8 cellular contexts compared by ENCODE assay signal in genomic region chr1:243101551-243102050, GRCh38.
DNase-seq lines count a peak whose midpoint lies in the region; ATAC-seq, FAIRE-seq and TF ChIP-seq lines count a peak whose summit lies in the region.
"Not testable (repeated sequence)": the region's sequence is repeated elsewhere in the genome, so short reads cannot be mapped to it uniquely, and the experiment has no call there.

No MANE protein-coding gene starts in this region.

- H2AFZ ChIP-seq in PC-9 (peak overlapping the region; percentile 68), keratinocyte (ENCODE audit: control insufficient read depth, low read length) (peak overlapping the region; percentile 58)

- H3F3A ChIP-seq in PC-9 (ENCODE audit: insufficient read depth, low read depth) = not testable (repeated sequence)

- not testable (repeated sequence) for FAIRE-seq in bronchial epithelial cell (lab: Jason Lieb, UNC); keratinocyte (lab: Jason Lieb, UNC)

- H3K9ac ChIP-seq in keratinocyte (ENCODE audit: control insufficient read depth, extremely low read depth, insufficient read depth, low read length) = peak overlapping the region; percentile 44

- not testable (repeated sequence) for H3K9me3 ChIP-seq in AG04450 (ENCODE audit: control insufficient read depth, insufficient read depth, low read length); PC-9 (ENCODE audit: insufficient read depth, low read depth); keratinocyte (ENCODE audit: control insufficient read depth, low read depth, low read length)

- not testable (repeated sequence) for H3K36me3 ChIP-seq in PC-9 (ENCODE audit: low read depth); bronchial epithelial cell (ENCODE audit: control insufficient read depth, insufficient read depth, low read length); keratinocyte (ENCODE audit: control insufficient read depth in 2 of 2, extremely low read depth in 1 of 2, insufficient read depth in 2 of 2, low read length in 2 of 2)

- H4K20me1 ChIP-seq in PC-9 (ENCODE audit: insufficient read depth); keratinocyte (ENCODE audit: control insufficient read depth, extremely low read depth, insufficient read depth, low read length): not testable (repeated sequence)

- not testable (repeated sequence) for DNase-seq in AG04450 (ENCODE audit: low read depth, low spot score); bronchial epithelial cell (ENCODE audit: low read depth); keratinocyte (ENCODE audit: low read depth, low spot score)
- DNase-seq in GM19240 (ENCODE audit: insufficient read length, low spot score) = peak; percentile 10
- DNase-seq in PC-9 = peak in 1 of 2 experiments; percentile 36
- DNase-seq in activated CD8-positive, alpha-beta memory T cell treated with anti-CD3 and anti-CD28 coated beads for 4 hours (ENCODE audit: low read depth in 2 of 2) = peak; percentile 33 to 61
- DNase-seq in stimulated activated CD4-positive, alpha-beta T cell treated with anti-CD3 and anti-CD28 coated beads, TNF-alpha, amount 100 ng/mL, for 4 hours (ENCODE audit: low read depth in 3 of 3) = peak; percentile 13 to 42 (median 38)

- dilution Hi-C loops in keratinocyte (cut with MboI; ENCODE audit: extremely low pct_ligation_motif_present, low sequenced_read_pairs) = not testable (repeated sequence)

- H3K9me1 ChIP-seq in keratinocyte (ENCODE audit: control insufficient read depth, extremely low read depth, insufficient read depth, low read length) = not testable (repeated sequence)

- not testable (repeated sequence) for H3K27me3 ChIP-seq in AG04450 (ENCODE audit: control insufficient read depth, insufficient read depth, low read length); PC-9 (ENCODE audit: insufficient read depth, low read depth); bronchial epithelial cell (ENCODE audit: control insufficient read depth, insufficient read depth, low read length); keratinocyte (ENCODE audit: control insufficient read depth, extremely low read depth, insufficient read depth, low read length)

- H3K79me2 ChIP-seq in PC-9 (ENCODE audit: low read depth); keratinocyte (ENCODE audit: control insufficient read depth, insufficient read depth, low read length): not testable (repeated sequence)

- not testable (repeated sequence) for BruUV-seq in PC-9 (replicated peaks; lab: Mats Ljungman, UMichigan)

- peak; percentile 97 for ATAC-seq in HG03159 (IDR thresholded peaks at IDR 0.05; ENCODE audit: unreplicated experiment)

- H3K4me3 ChIP-seq in AG04450 (ENCODE audit: low read depth, low read length) = peak overlapping the region; percentile 43
- peak overlapping the region; percentile 43; the same call in 1 of the 2 replicates for H3K4me3 ChIP-seq in PC-9
- H3K4me3 ChIP-seq in bronchial epithelial cell (ENCODE audit: low read depth, low read length) = peak overlapping the region; percentile 36
- H3K4me3 ChIP-seq in keratinocyte (ENCODE audit: control insufficient read depth in 2 of 3, extremely low read depth in 1 of 3, insufficient read depth in 2 of 3, low read depth in 1 of 3, low read length in 3 of 3) = peak overlapping the region; percentile 35 to 46 (median 38)

- intact Hi-C loops in PC-9 (cut with micrococcal nuclease; ENCODE audit: unreplicated experiment) = not testable (repeated sequence)

- TF ChIP-seq CTCF in AG04450 (IDR thresholded peaks at IDR 0.05; ENCODE audit: low read depth, low read length); PC-9 (conservative IDR thresholded peaks at IDR 0.05); bronchial epithelial cell (IDR thresholded peaks at IDR 0.05; ENCODE audit: insufficient read depth, low read length, severe bottlenecking); keratinocyte (optimal IDR thresholded peaks at IDR 0.05 in 1 of 3, IDR thresholded peaks at IDR 0.05 in 1 of 3, conservative IDR thresholded peaks at IDR 0.05 in 1 of 3; ENCODE audit: extremely low read depth in 1 of 3, insufficient read depth in 2 of 3, low read length in 3 of 3): not testable (repeated sequence)

- not testable (repeated sequence) for H3K27ac ChIP-seq in AG04450 (ENCODE audit: low read depth, low read length)
- H3K27ac ChIP-seq in PC-9 = peak overlapping the region; percentile 47; the same call in 1 of the 2 replicates
- H3K27ac ChIP-seq in keratinocyte (ENCODE audit: control insufficient read depth, insufficient read depth, low read length) = peak overlapping the region; percentile 31

- H3K4me1 ChIP-seq in PC-9 (replicated peaks; ENCODE audit: insufficient read depth); keratinocyte (ENCODE audit: control insufficient read depth, extremely low read depth, insufficient read depth, low read length): not testable (repeated sequence)

- H3K4me2 ChIP-seq in PC-9 (peak overlapping the region; percentile 41), keratinocyte (ENCODE audit: control insufficient read depth, extremely low read depth, insufficient read depth, low read depth, low read length) (peak overlapping the region; percentile 32)

- CTCF ChIA-PET in AG04450 (lab: Charles Lee); PC-9 (lab: Charles Lee): not testable (repeated sequence)

- not testable (repeated sequence) for H3K9me2 ChIP-seq in PC-9 (ENCODE audit: insufficient read depth)

- POLR2A ChIA-PET in AG04450 (lab: Yijun Ruan, JAX); PC-9 (lab: Charles Lee; ENCODE audit: unreplicated experiment): not testable (repeated sequence)
